In the genomic region with DNA sequence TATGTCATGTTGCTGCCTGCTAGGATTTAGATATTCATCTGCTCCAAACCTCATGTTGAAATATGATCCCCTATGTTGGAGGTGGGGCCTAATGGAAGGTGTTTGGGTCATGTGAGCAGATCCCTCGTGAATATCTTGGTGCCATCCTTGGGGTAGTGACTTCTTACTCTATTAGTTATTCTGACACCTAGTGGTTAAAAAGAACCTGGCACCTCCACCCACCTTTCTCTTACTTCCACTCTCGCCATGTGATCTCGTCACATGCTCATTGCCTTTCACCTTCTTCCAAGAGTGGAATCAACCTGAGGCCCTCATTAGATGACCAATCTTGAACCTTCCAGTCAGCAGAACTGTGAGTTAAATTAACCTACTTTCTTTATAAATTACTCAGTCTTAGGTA, we compare ENCODE assay signal across 8 cellular contexts.
A peak's percentile ranks its signal among the peaks of the same experiment; 100 is the strongest.
DNase-seq lines count a peak whose midpoint lies in the region; ATAC-seq and TF ChIP-seq lines count a peak whose summit lies in the region.

No MANE protein-coding gene starts in this region.

- no peak for TF ChIP-seq POLR2A in NB4 (IDR thresholded peaks at IDR 0.05; ENCODE audit: extremely low read depth, insufficient read length)
- no peak for TF ChIP-seq POLR2A in suprapubic skin (IDR thresholded peaks at IDR 0.05)

- H3K36me3 ChIP-seq in suprapubic skin, result no peaks in the 10 kb centered on the region

- TF ChIP-seq CTCF in NB4 (IDR thresholded peaks at IDR 0.05; ENCODE audit: low read depth, low read length) (peak; percentile 42), fibroblast of mammary gland (conservative IDR thresholded peaks at IDR 0.05; ENCODE audit: control insufficient read depth, insufficient read depth, low read depth, low read length) (peak; percentile 4), suprapubic skin (IDR thresholded peaks at IDR 0.05) (no peak)

- no peak for TF ChIP-seq EP300 in suprapubic skin (IDR thresholded peaks at IDR 0.05)

- no peak overlapping the region for H3K27ac ChIP-seq in suprapubic skin

- DNase-seq in SHP77 (lab: John Stamatoyannopoulos, UW) (peak; percentile 3 to 30), SHP77 treated with DMSO at 0.1 percent for 48 hours (lab: John Stamatoyannopoulos, UW) (no peak), NB4 (ENCODE audit: low read depth) (peak; percentile 43), fibroblast of mammary gland (ENCODE audit: low read depth) (peak; percentile 2), NCI-H128 (lab: John Stamatoyannopoulos, UW; ENCODE audit: unreplicated experiment) (no peak), glomerular visceral epithelial cell (ENCODE audit: extremely low spot score) (no peak), suprapubic skin (ENCODE audit: low spot score in 2 of 2) (no peak)

- WGBS in suprapubic skin, result 60% methylated on average over 3 of the region's 3 CpGs

- peak; percentile 84 for ATAC-seq in HG02678 (IDR thresholded peaks at IDR 0.05; ENCODE audit: unreplicated experiment)

- no peaks in the 10 kb centered on the region for H3K9me3 ChIP-seq in suprapubic skin

- H3K4me1 ChIP-seq in suprapubic skin, result no peaks in the 10 kb centered on the region

- no peaks in the 10 kb centered on the region for H3K27me3 ChIP-seq in suprapubic skin

- no peak overlapping the region for H3K4me3 ChIP-seq in NB4 (ENCODE audit: low read depth, low read length)
- H3K4me3 ChIP-seq in fibroblast of mammary gland (ENCODE audit: control insufficient read depth, low read depth, low read length), result no peak overlapping the region
- no peak overlapping the region for H3K4me3 ChIP-seq in suprapubic skin

Comparison
In these comparisons a context has a peak if more than half of its experiments do, and no peak if none do; other contexts are left out.
1. DNase-seq: peak in SHP77 (2 of 2), NB4 (single experiment) and fibroblast of mammary gland (single experiment); none in SHP77 treated with DMSO at 0.1 percent for 48 hours (single experiment), NCI-H128 (single experiment), glomerular visceral epithelial cell (single experiment) and suprapubic skin (0 of 2).
2. CTCF ChIP-seq: peak in NB4 (single experiment) and fibroblast of mammary gland (single experiment); none in suprapubic skin (0 of 2).